16 cellular contexts compared by ENCODE assay signal in the genomic region with DNA sequence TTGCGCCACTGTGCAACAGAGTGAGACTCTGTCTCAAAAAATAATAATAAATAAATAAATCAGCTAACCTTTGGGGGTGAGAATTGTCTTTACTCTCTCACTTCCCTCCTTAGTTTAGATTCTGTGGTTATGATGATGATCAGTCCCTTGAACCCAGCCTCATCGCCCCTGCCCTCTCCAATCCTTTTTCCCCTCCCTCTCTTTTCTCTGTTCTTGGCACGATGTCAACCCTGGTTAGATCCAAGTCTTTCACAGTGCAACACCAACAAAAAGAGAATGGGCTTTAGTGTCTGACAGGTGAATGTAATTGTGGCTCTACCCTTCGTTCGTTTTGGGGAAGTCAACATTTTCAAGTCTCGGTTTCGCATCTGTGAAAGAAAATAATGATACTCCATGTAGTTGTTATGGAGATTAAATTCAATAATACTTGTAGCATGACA. TPM values are rescaled to one million over a fixed set of nuclear protein-coding genes. Genes with fewer than 3 reads are reported as not detected.
DNase-seq lines count a peak whose midpoint lies in the region; ATAC-seq and TF ChIP-seq lines count a peak whose summit lies in the region.
"Had no signal": no experiment of that assay in that cellular context is flagged by ENCODE, and none has a peak within 500 bp of the region (broad histone marks: within the 10 kb centered on the region; RNA-seq: fewer than 3 reads in every experiment).

No MANE protein-coding gene starts in this region.

- H3K4me1 ChIP-seq in hepatocyte (ENCODE audit: insufficient read depth) (peaks cover 12% of the 10 kb centered on the region), vagina (peaks cover 15% of the 10 kb centered on the region)

- no peak overlapping the region for H3K4me2 ChIP-seq in hepatocyte

- peaks cover 7% of the 10 kb centered on the region for H3K4me1 Mint-ChIP-seq in memory B cell

- peak overlapping the region; percentile 18 for H3K4me3 Mint-ChIP-seq in memory B cell
- H3K4me3 Mint-ChIP-seq: brain, nephron progenitor cell had no signal

- H3K9me2 ChIP-seq in hepatocyte (replicated peaks; ENCODE audit: insufficient read depth) = no peaks in the 10 kb centered on the region

- ATAC-seq in GM18868 (IDR thresholded peaks at IDR 0.05; ENCODE audit: unreplicated experiment) (peak; percentile 93), GM21619 (IDR thresholded peaks at IDR 0.05; ENCODE audit: unreplicated experiment) (peak; percentile 60), HG03520 (IDR thresholded peaks at IDR 0.05; ENCODE audit: unreplicated experiment) (peak; percentile 75), memory B cell (ENCODE audit: low read depth) (peak; percentile 90)
- ATAC-seq: HepG2, left ventricle myocardium superior had no signal

- H3K36me3 ChIP-seq in hepatocyte (replicated peaks; ENCODE audit: insufficient read depth, low read depth) = no peaks in the 10 kb centered on the region
- H3K36me3 ChIP-seq in vagina = no peaks in the 10 kb centered on the region

- DNase-seq in memory B cell (ENCODE audit: low spot score in 2 of 2) (peak; percentile 12 to 38), hepatocyte (ENCODE audit: low spot score) (no peak), vagina (ENCODE audit: extremely low spot score in 2 of 2) (no peak), UCSD-AML1 (lab: John Stamatoyannopoulos, UW; ENCODE audit: unreplicated experiment) (no peak), COLO668 (lab: John Stamatoyannopoulos, UW; ENCODE audit: unreplicated experiment) (no peak)
- DNase-seq: activated CD4-positive, CD25-positive, alpha-beta regulatory T cell; GDM1; head of caudate nucleus; left ventricle myocardium superior; nephron progenitor cell had no signal

- no peaks in the 10 kb centered on the region for H3K79me2 ChIP-seq in hepatocyte

- no peaks in the 10 kb centered on the region for H4K20me1 ChIP-seq in hepatocyte (ENCODE audit: insufficient read depth, poor library complexity, severe bottlenecking)

- no peak overlapping the region for H2AFZ ChIP-seq in hepatocyte

- H3K4me3 ChIP-seq in hepatocyte = no peak overlapping the region
- no peak overlapping the region for H3K4me3 ChIP-seq in vagina

- no peaks in the 10 kb centered on the region for H3K27me3 Mint-ChIP-seq in memory B cell
- H3K27me3 Mint-ChIP-seq: brain had no signal

- H3K27ac ChIP-seq in hepatocyte = no peak overlapping the region
- no peak overlapping the region for H3K27ac ChIP-seq in vagina
- H3K27ac ChIP-seq: C4-2B had no signal

- H3K27ac Mint-ChIP-seq in memory B cell = peak overlapping the region; percentile 77
- H3K27ac Mint-ChIP-seq: nephron progenitor cell had no signal

- no peaks in the 10 kb centered on the region for H3K36me3 Mint-ChIP-seq in memory B cell

- H3K9me3 ChIP-seq in hepatocyte (ENCODE audit: low read depth) = no peaks in the 10 kb centered on the region
- H3K9me3 ChIP-seq in vagina = no peaks in the 10 kb centered on the region

- TF ChIP-seq CTCF in hepatocyte (IDR thresholded peaks at IDR 0.05; ENCODE audit: poor library complexity) (no peak), vagina (IDR thresholded peaks at IDR 0.05) (no peak)

- intact Hi-C loops in vagina (cut with DNase I) = no loop called here

- H3K27me3 ChIP-seq in hepatocyte (no peaks in the 10 kb centered on the region), vagina (no peaks in the 10 kb centered on the region)

- TF ChIP-seq POLR2A in vagina (IDR thresholded peaks at IDR 0.05) = no peak

- H3K9me3 Mint-ChIP-seq in memory B cell = peaks cover 6% of the 10 kb centered on the region

- WGBS in hepatocyte (ENCODE audit: low lambda C conversion rate, missing lambda C conversion rate) = 94% methylated on average over 7 of the region's 7 CpGs

RNA-seq across cellular contexts. Expression of gene NTN4, which starts 59.0 kb away (rescaled TPM):
- total RNA-seq in hepatocyte (33.5 and 37.0 TPM in 2 replicates), vagina (21.9 TPM)
- 20.2 and 23.5 TPM in 2 replicates for polyA plus RNA-seq in hepatocyte

Comparison
In these comparisons a context has a peak if more than half of its experiments do, and no peak if none do; other contexts are left out.
1. DNase-seq: peak in memory B cell (2 of 2); none in hepatocyte (single experiment), vagina (0 of 2), UCSD-AML1 (single experiment) and COLO668 (single experiment).
2. Peak in every context shown above with its lines, with median percentiles within 50 percentile points of each other: ATAC-seq.